Comparison of ENCODE assay signal across 9 cellular contexts in genomic region chrX:132958086-132958703, GRCh38. TPM values are rescaled to one million over a fixed set of nuclear protein-coding genes. Genes with fewer than 3 reads are reported as not detected.
DNase-seq lines count a peak whose midpoint lies in the region; ATAC-seq, FAIRE-seq and TF ChIP-seq lines count a peak whose summit lies in the region.
"Had no signal": no experiment of that assay in that cellular context is flagged by ENCODE, and none has a peak within 500 bp of the region (broad histone marks: within the 10 kb centered on the region; RNA-seq: fewer than 3 reads in every experiment).

Gene HS6ST2, minus strand, starts transcription at chrX:132958629.

- H3K4me1 ChIP-seq in endothelial cell of umbilical vein (ENCODE audit: control insufficient read depth, extremely low read depth, insufficient read depth, low read length), result peaks cover 9% of the 10 kb centered on the region

- BruUV-seq in endothelial cell of umbilical vein (replicated peaks; lab: Mats Ljungman, UMichigan), result no TSS peak

- TF ChIP-seq POLR2A in endothelial cell of umbilical vein (IDR thresholded peaks at IDR 0.05; ENCODE audit: low read depth, low read length), result no peak

- no peaks in the 10 kb centered on the region for H3K79me2 ChIP-seq in endothelial cell of umbilical vein (ENCODE audit: control insufficient read depth, insufficient read depth, low read length)

- DNase-seq in DMS 273 (lab: John Stamatoyannopoulos, UW; ENCODE audit: unreplicated experiment), result peak; percentile 83
- DNase-seq in NCI-H524 treated with DMSO at 0.1 percent for 48 hours (lab: John Stamatoyannopoulos, UW), result peak; percentile 26
- peak; percentile 1 for DNase-seq in endothelial cell of umbilical vein (ENCODE audit: low read depth, low spot score)
- no peak for DNase-seq in omental fat pad (ENCODE audit: low spot score)
- no peak for DNase-seq in COR-L47 (lab: John Stamatoyannopoulos, UW)
- no peak for DNase-seq in SW 1271 (lab: John Stamatoyannopoulos, UW)
- no peak for DNase-seq in NCI-H1092 treated with DMSO at 0.1 percent for 48 hours (lab: John Stamatoyannopoulos, UW)
- DNase-seq: WERI-Rb-1 had no signal

- H3K27me3 ChIP-seq in endothelial cell of umbilical vein (ENCODE audit: control insufficient read depth in 2 of 2, insufficient read depth in 2 of 2, low read length in 2 of 2), result peaks cover 26 to 28% of the 10 kb centered on the region in 2 experiments

- peak within 1 kb of the TSS in 1 of 3 experiments; percentile 43 for H3K4me3 ChIP-seq in endothelial cell of umbilical vein (replicated peaks in 1 of 3; ENCODE audit: insufficient read depth in 1 of 3, low read depth in 1 of 3, low read length in 3 of 3)

- intact Hi-C loops in endothelial cell of umbilical vein (cut with micrococcal nuclease), result no loop called here

- no peaks in the 10 kb centered on the region for H3K9me3 ChIP-seq in endothelial cell of umbilical vein (replicated peaks; ENCODE audit: control insufficient read depth, insufficient read depth, low read length)

- no peaks in the 10 kb centered on the region for H3K9me1 ChIP-seq in endothelial cell of umbilical vein (replicated peaks; ENCODE audit: control insufficient read depth, extremely low read depth, insufficient read depth, low read length)

- no peak for TF ChIP-seq CTCF in endothelial cell of umbilical vein (IDR thresholded peaks at IDR 0.05; ENCODE audit: extremely low read depth in 1 of 2, insufficient read depth in 1 of 2, low read depth in 1 of 2, low read length in 2 of 2)
- TF ChIP-seq CTCF in omental fat pad (IDR thresholded peaks at IDR 0.05), result no peak

- H3K27ac ChIP-seq in endothelial cell of umbilical vein (ENCODE audit: insufficient read depth, low read depth, low read length), result no peak within 1 kb of the TSS
- H3K27ac ChIP-seq: WERI-Rb-1 had no signal

- no peaks in the 10 kb centered on the region for H3K36me3 ChIP-seq in endothelial cell of umbilical vein (ENCODE audit: control insufficient read depth in 2 of 2, extremely low read depth in 1 of 2, insufficient read depth in 2 of 2, low read length in 2 of 2)
- H3K36me3 ChIP-seq: WERI-Rb-1 had no signal

- FAIRE-seq in endothelial cell of umbilical vein (lab: Jason Lieb, UNC), result no peak

- peak within 1 kb of the TSS; percentile 24 for H3K4me2 ChIP-seq in endothelial cell of umbilical vein (ENCODE audit: insufficient read depth, low read length)

- no peaks in the 10 kb centered on the region for H4K20me1 ChIP-seq in endothelial cell of umbilical vein (replicated peaks; ENCODE audit: control insufficient read depth, extremely low read depth, insufficient read depth, low read length)

- H2AFZ ChIP-seq in endothelial cell of umbilical vein (ENCODE audit: low read depth, low read length), result peak within 1 kb of the TSS; percentile 68

- ATAC-seq in omental fat pad (ENCODE audit: low FRiP score), result peak; percentile 14
- no peak for ATAC-seq in HG03439 (IDR thresholded peaks at IDR 0.05; ENCODE audit: unreplicated experiment)

- no peak within 1 kb of the TSS for H3K9ac ChIP-seq in endothelial cell of umbilical vein (replicated peaks; ENCODE audit: extremely low read depth, insufficient read depth, low read length)

- CTCF ChIA-PET in endothelial cell of umbilical vein (lab: Charles Lee), result no interaction called here

- POLR2A ChIA-PET in endothelial cell of umbilical vein (lab: Charles Lee), result no interaction called here

- dilution Hi-C loops in endothelial cell of umbilical vein (cut with MboI; ENCODE audit: extremely low pct_ligation_motif_present, low sequenced_read_pairs), result no loop called here

TF ChIP-seq in endothelial cell of umbilical vein, 7 proteins besides CTCF, POLR2A, EP300 and RAD21:
- TF ChIP-seq, protein P1, sequence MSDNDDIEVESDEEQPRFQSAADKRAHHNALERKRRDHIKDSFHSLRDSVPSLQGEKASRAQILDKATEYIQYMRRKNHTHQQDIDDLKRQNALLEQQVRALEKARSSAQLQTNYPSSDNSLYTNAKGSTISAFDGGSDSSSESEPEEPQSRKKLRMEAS (IDR thresholded peaks at IDR 0.05; ENCODE audit: insufficient read depth, insufficient read length), result no peak
- TF ChIP-seq EZH2 (IDR thresholded peaks at IDR 0.05; ENCODE audit: borderline replicate concordance, low read depth, low read length, severe bottlenecking) (peak; percentile 88), FOS (IDR thresholded peaks at IDR 0.05; ENCODE audit: borderline replicate concordance, insufficient read depth, low read length) (no peak), POLR2AphosphoS5 (IDR thresholded peaks at IDR 0.05; ENCODE audit: insufficient read depth, low read depth, low read length) (no peak), MYC (IDR thresholded peaks at IDR 0.05; ENCODE audit: low read depth, low read length) (no peak)

RNA-seq across cellular contexts. Expression of gene HS6ST2, which starts in this region (rescaled TPM):
- 0.49 and 0.55 TPM in 2 replicates for total RNA-seq in endothelial cell of umbilical vein
- 0.84 and 1.1 TPM in 2 replicates for polyA plus RNA-seq in endothelial cell of umbilical vein
- 0.39 and 0.59 TPM in 2 replicates for polyA plus RNA-seq in endothelial cell of umbilical vein (2011; cell fraction: cytosol; rRNA removed)
- 0.38 and 0.70 TPM in 2 replicates for polyA plus RNA-seq in endothelial cell of umbilical vein (2011; cell fraction: nucleus; rRNA removed)
- 0.29 and 0.44 TPM in 2 replicates for polyA plus RNA-seq in endothelial cell of umbilical vein (2012)
- polyA minus RNA-seq in endothelial cell of umbilical vein, result 2.3 and 2.7 TPM in 2 replicates
- polyA minus RNA-seq in endothelial cell of umbilical vein (2011; cell fraction: cytosol; rRNA and poly(A)+ RNA removed), result 34.6 TPM
- polyA minus RNA-seq in endothelial cell of umbilical vein (2011; cell fraction: nucleus; rRNA and poly(A)+ RNA removed), result 0.38 and 1.3 TPM in 2 replicates
- total RNA-seq in omental fat pad, result 1 to 10 TPM in 1 of 4 donors, under 1 TPM in 2, not detected in 1; 0.13 to 1.1 (median 0.46) TPM

Comparison
In these comparisons a context has a peak if more than half of its experiments do, and no peak if none do; other contexts are left out.
1. DNase-seq: peak in DMS 273 (single experiment), NCI-H524 treated with DMSO at 0.1 percent for 48 hours (single experiment) and endothelial cell of umbilical vein (single experiment); none in omental fat pad (single experiment), COR-L47 (single experiment), SW 1271 (0 of 2) and NCI-H1092 treated with DMSO at 0.1 percent for 48 hours (single experiment).